7 cellular contexts compared by ENCODE assay signal in the genomic region with DNA sequence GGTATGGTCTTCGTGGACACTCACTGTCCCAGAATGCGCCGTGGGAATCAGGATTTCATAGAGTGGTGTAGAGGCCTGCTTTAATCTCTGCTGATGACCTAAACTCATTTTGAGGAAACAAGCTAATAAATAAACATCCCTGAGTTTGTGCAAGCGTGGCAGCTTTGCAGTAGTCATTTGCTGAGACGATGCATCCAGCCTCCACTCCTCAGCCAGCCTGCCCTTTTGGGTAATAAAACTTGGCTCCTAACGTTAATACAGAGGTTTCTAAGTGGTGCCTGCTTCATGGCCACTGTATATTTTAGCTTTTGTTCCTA. TPM values are rescaled to one million over a fixed set of nuclear protein-coding genes. Genes with fewer than 3 reads are reported as not detected.
DNase-seq lines count a peak whose midpoint lies in the region; ATAC-seq and TF ChIP-seq lines count a peak whose summit lies in the region.

No MANE protein-coding gene starts in this region.

- intact Hi-C loops in spleen (cut with DNase I; ENCODE audit: low total_unique reads): no loop called here

- 46 to 66% (median 61%) methylated on average over 6 of the region's 6 CpGs for WGBS in spleen, 5 donors

- TF ChIP-seq CTCF in HL-60 (IDR thresholded peaks at IDR 0.05; ENCODE audit: insufficient read depth, low read length): no peak
- TF ChIP-seq CTCF in glutamatergic neuron (IDR thresholded peaks at IDR 0.05; ENCODE audit: partially characterized antibody, unreplicated experiment): no peak
- TF ChIP-seq CTCF in spleen (IDR thresholded peaks at IDR 0.05 in 8 of 11, conservative IDR thresholded peaks at IDR 0.05 in 3 of 11): no peak

- peak overlapping the region; percentile 86 for H3K4me3 Mint-ChIP-seq in glutamatergic neuron (ENCODE audit: unreplicated experiment)

- H3K36me3 Mint-ChIP-seq in glutamatergic neuron (ENCODE audit: unreplicated experiment): no peaks in the 10 kb centered on the region

- DNase-seq in HL-60 (ENCODE audit: low read depth in 1 of 2, low spot score in 1 of 2) (peak in 1 of 2 experiments; percentile 30), SK-N-MC (ENCODE audit: low read depth, low spot score) (no peak), glutamatergic neuron (no peak), spleen (no peak), ecto neural progenitor cell (ENCODE audit: low spot score) (no peak), NK-92 (lab: John Stamatoyannopoulos, UW; ENCODE audit: unreplicated experiment) (no peak)

- H3K4me1 Mint-ChIP-seq in glutamatergic neuron (ENCODE audit: low read depth, unreplicated experiment): peaks cover 1% of the 10 kb centered on the region

- peaks cover 5% of the 10 kb centered on the region for H3K9me3 Mint-ChIP-seq in glutamatergic neuron (ENCODE audit: unreplicated experiment)

- H3K27me3 Mint-ChIP-seq in glutamatergic neuron (ENCODE audit: unreplicated experiment): peaks cover 8% of the 10 kb centered on the region

- H3K27ac ChIP-seq in HL-60 (replicated peaks) (peak overlapping the region; percentile 15; the same call in 1 of the 2 replicates), SK-N-MC (no peak overlapping the region), spleen (peak overlapping the region; percentile 88 to 98 (median 94))

- no peak overlapping the region for H3K27ac Mint-ChIP-seq in glutamatergic neuron (ENCODE audit: unreplicated experiment)

- H3K27me3 ChIP-seq in HL-60 (ENCODE audit: insufficient read depth, poor library complexity, severe bottlenecking) (no peaks in the 10 kb centered on the region), spleen (replicated peaks in 1 of 7) (no peaks in the 10 kb centered on the region)

- 0 out of 2 replicates have a peak, but pooled peaks cover 5% of the 10 kb centered on the region for H3K36me3 ChIP-seq in SK-N-MC (ENCODE audit: insufficient read depth, low read length)
- H3K36me3 ChIP-seq in spleen: peaks cover 0 to 19% (median under 1%) of the 10 kb centered on the region in 6 donors

- no peaks in the 10 kb centered on the region for H3K9me3 ChIP-seq in SK-N-MC (ENCODE audit: low read depth, low read length)
- no peaks in the 10 kb centered on the region for H3K9me3 ChIP-seq in spleen

- no peak for TF ChIP-seq POLR2A in spleen (IDR thresholded peaks at IDR 0.05)

- no peak for ATAC-seq in GM18511 (IDR thresholded peaks at IDR 0.05; ENCODE audit: unreplicated experiment)

- no peak overlapping the region for H3K9ac ChIP-seq in SK-N-MC (ENCODE audit: insufficient read length)

- H3K4me1 ChIP-seq in spleen: peaks cover 22 to 85% (median 61%) of the 10 kb centered on the region in 6 donors

- H3K4me3 ChIP-seq in HL-60 (replicated peaks; ENCODE audit: insufficient read depth, low read length) (peak overlapping the region; percentile 83), SK-N-MC (peak overlapping the region; percentile 93), spleen (peak overlapping the region in 7 of 8 donors; percentile 83 to 97 (median 88))

RNA-seq across cellular contexts. Expression of a gene that starts 1.3 kb away (rescaled TPM):
- total RNA-seq in glutamatergic neuron (ENCODE audit: unreplicated experiment) (2.8 TPM), spleen (10 to 100 TPM; 14.3 to 37.3 (median 25.3) TPM)
- polyA plus RNA-seq in spleen: 1 to 10 TPM; 2.3 to 5.6 (median 4.2) TPM

RNA-seq across cellular contexts. Expression of a gene that starts 1.5 kb away (rescaled TPM):
- total RNA-seq in glutamatergic neuron (ENCODE audit: unreplicated experiment): not detected
- total RNA-seq in spleen: 1 to 10 TPM; 2.4 to 6.0 (median 4.3) TPM
- 10 to 100 TPM in 1 of 3 donors, 1 to 10 TPM in 2; 2.0 to 10.4 (median 6.9) TPM for polyA plus RNA-seq in spleen
